In genomic region chr17:7618608-7619007, GRCh38 we compare ENCODE assay signal across 26 cellular contexts. TPM values are rescaled to one million over a fixed set of nuclear protein-coding genes. Genes with fewer than 3 reads are reported as not detected.
"Had no signal": no experiment of that assay in that cellular context is flagged by ENCODE, and none has a peak within 500 bp of the region (broad histone marks: within the 10 kb centered on the region; RNA-seq: fewer than 3 reads in every experiment).

No MANE protein-coding gene starts in this region.

- DNase-seq: Kasumi-1; MM.1S; NCI-H1092 treated with DMSO at 0.1 percent for 48 hours; NCI-H1436; NCI-H187; NCI-H2029; NCI-H2081 treated with DMSO at 0.1 percent for 48 hours; NCI-H2171 treated with DMSO at 0.1 percent for 48 hours; NCI-H345; NCI-H446 treated with DMSO at 0.1 percent for 48 hours; NCI-H510A treated with DMSO at 0.1 percent for 48 hours; NCI-H526; NK-92 treated with Interleukin-12 subunit alpha and Interleukin-12 subunit beta, amount 100 ng/mL, for 24 hours; PC-3; SHP77; SK-N-SH; SW 1271 had no signal

- H3K9me3 ChIP-seq: SK-N-SH had no signal

- H3K27ac ChIP-seq: KMS-11, RWPE1 had no signal

- H3K27ac Mint-ChIP-seq: IgD-negative memory B cell had no signal

- ATAC-seq: K562, Panc1, PC-3 had no signal

- H3K36me3 Mint-ChIP-seq: IgD-negative memory B cell had no signal

- H3K4me3 ChIP-seq: K562 had no signal

- H3K27me3 Mint-ChIP-seq: IgD-negative memory B cell had no signal

- H3K9me3 Mint-ChIP-seq: IgD-negative memory B cell had no signal

RNA-seq across cellular contexts. Expression of gene SHBG, which starts 11.3 kb away (rescaled TPM):
- total RNA-seq: HT1080, K562, M059J, PC-3 had no signal

RNA-seq across cellular contexts. Expression of gene SOX15, which starts 28.7 kb away (rescaled TPM):
- total RNA-seq: M059J, SK-MEL-5 had no signal

RNA-seq across cellular contexts. Expression of gene ATP1B2, which starts 32.1 kb away (rescaled TPM):
- total RNA-seq: HT1080, OCI-LY7, PC-3 had no signal
